Comparison of ENCODE assay signal across 17 cellular contexts in genomic region chr4:135185256-135185655, GRCh38.
DNase-seq lines count a peak whose midpoint lies in the region; ATAC-seq, FAIRE-seq and TF ChIP-seq lines count a peak whose summit lies in the region.
"Had no signal": no experiment of that assay in that cellular context is flagged by ENCODE, and none has a peak within 500 bp of the region (broad histone marks: within the 10 kb centered on the region; RNA-seq: fewer than 3 reads in every experiment).

No MANE protein-coding gene starts in this region.

- CTCF ChIA-PET in activated naive CD4-positive, alpha-beta T cell treated with anti-CD3 and anti-CD28 coated beads, Interleukin-2, amount 10 ng/mL, durations not matched to agents 7 days and 5 days (lab: Charles Lee), result interaction anchor here (0.6 kb wide), 1 partner anchor 534 kb away, joined by 3 read pairs; no protein-coding TSS in a partner anchor

- no peak overlapping the region for H3K23ac ChIP-seq in mesendoderm (ENCODE audit: low read length)

- 0 out of 2 replicates have a peak, but pooled peaks cover 6% of the 10 kb centered on the region for H3K9me2 ChIP-seq in Karpas-422 (replicated peaks; ENCODE audit: insufficient read depth, low read length)

- H3K36me3 ChIP-seq in H7 (replicated peaks; ENCODE audit: control insufficient read depth, insufficient read depth, low read length), result no peaks in the 10 kb centered on the region
- no peaks in the 10 kb centered on the region for H3K36me3 ChIP-seq in Karpas-422 (ENCODE audit: insufficient read depth, low read length)
- no peaks in the 10 kb centered on the region for H3K36me3 ChIP-seq in mesendoderm (ENCODE audit: control insufficient read depth, insufficient read depth, low read length)
- H3K36me3 ChIP-seq: Peyer's patch had no signal

- H3K27me3 ChIP-seq in H7 (ENCODE audit: control insufficient read depth, insufficient read depth, low read length) (no peaks in the 10 kb centered on the region), Karpas-422 (ENCODE audit: low read length) (no peaks in the 10 kb centered on the region), foreskin keratinocyte (no peaks in the 10 kb centered on the region), mesendoderm (ENCODE audit: insufficient read depth, low read length, poor library complexity) (no peaks in the 10 kb centered on the region)
- H3K27me3 ChIP-seq: Peyer's patch had no signal

- H3K79me2 ChIP-seq in Karpas-422 (ENCODE audit: low read length) (no peaks in the 10 kb centered on the region), mesendoderm (ENCODE audit: control insufficient read depth, insufficient read depth, low read length) (no peaks in the 10 kb centered on the region)

- H3K27me3 Mint-ChIP-seq in activated naive CD4-positive, alpha-beta T cell treated with anti-CD3 and anti-CD28 coated beads, Interleukin-2, amount 10 ng/mL, durations not matched to agents 7 days and 5 days, result no peaks in the 10 kb centered on the region
- H3K27me3 Mint-ChIP-seq: CD4-positive, CD25-positive, alpha-beta regulatory T cell had no signal

- H4K5ac ChIP-seq in mesendoderm (ENCODE audit: low read length), result no peak overlapping the region

- no CpG with 5 or more reads among the region's 4 CpGs for WGBS in mesendoderm (ENCODE audit: extremely low coverage, insufficient coverage, low lambda C conversion rate)

- TF ChIP-seq CTCF in foreskin keratinocyte (conservative IDR thresholded peaks at IDR 0.05), result no peak
- TF ChIP-seq CTCF in coronary artery (IDR thresholded peaks at IDR 0.05), result no peak

- H2BK120ac ChIP-seq in mesendoderm (ENCODE audit: low read depth, low read length), result no peak overlapping the region

- peak overlapping the region; percentile 67 for H3K4me2 ChIP-seq in Karpas-422 (ENCODE audit: low read depth, low read length, poor library complexity, severe bottlenecking)
- H3K4me2 ChIP-seq in mesendoderm (ENCODE audit: low read length), result no peak overlapping the region

- H3K27ac ChIP-seq in Karpas-422 (ENCODE audit: low read length) (peak overlapping the region; percentile 71), foreskin keratinocyte (no peak overlapping the region), mesendoderm (ENCODE audit: low read depth, low read length) (peak overlapping the region; percentile 25), coronary artery (no peak overlapping the region)
- H3K27ac ChIP-seq: Peyer's patch, SK-N-MC had no signal

- no peaks in the 10 kb centered on the region for H3K9me3 ChIP-seq in Karpas-422 (ENCODE audit: low read length)
- H3K9me3 ChIP-seq: Peyer's patch had no signal

- H4K20me1 ChIP-seq in Karpas-422 (ENCODE audit: insufficient read depth, low read depth, low read length), result no peaks in the 10 kb centered on the region

- H2BK15ac ChIP-seq in mesendoderm (replicated peaks; ENCODE audit: low read depth), result no peak overlapping the region

- H4K8ac ChIP-seq in mesendoderm (ENCODE audit: low read depth, low read length), result no peak overlapping the region

- no peak overlapping the region for H3K27ac Mint-ChIP-seq in activated naive CD4-positive, alpha-beta T cell treated with anti-CD3 and anti-CD28 coated beads, Interleukin-2, amount 10 ng/mL, durations not matched to agents 7 days and 5 days
- H3K27ac Mint-ChIP-seq: CD4-positive, CD25-positive, alpha-beta regulatory T cell had no signal

- no peaks in the 10 kb centered on the region for H3K4me1 Mint-ChIP-seq in activated naive CD4-positive, alpha-beta T cell treated with anti-CD3 and anti-CD28 coated beads, Interleukin-2, amount 10 ng/mL, durations not matched to agents 7 days and 5 days
- H3K4me1 Mint-ChIP-seq: CD4-positive, CD25-positive, alpha-beta regulatory T cell had no signal

- ATAC-seq in foreskin keratinocyte, result no peak

- no peak for FAIRE-seq in GM19239 (lab: Jason Lieb, UNC)

- peaks cover 29% of the 10 kb centered on the region for H3K4me1 ChIP-seq in Karpas-422 (ENCODE audit: low read length)
- H3K4me1 ChIP-seq in foreskin keratinocyte, result no peaks in the 10 kb centered on the region
- no peaks in the 10 kb centered on the region for H3K4me1 ChIP-seq in mesendoderm (ENCODE audit: control insufficient read depth, low read depth, low read length)
- H3K4me1 ChIP-seq: Peyer's patch had no signal

- H3K9ac ChIP-seq in Karpas-422 (ENCODE audit: low read length) (no peak overlapping the region), mesendoderm (ENCODE audit: low read length) (no peak overlapping the region)

- H3K4me3 ChIP-seq in H7 (ENCODE audit: insufficient read depth, low read depth, low read length), result no peak overlapping the region
- H3K4me3 ChIP-seq in Karpas-422 (ENCODE audit: low read length), result no peak overlapping the region; the same call in 1 of the 2 replicates
- H3K4me3 ChIP-seq in mesendoderm (ENCODE audit: low read length), result no peak overlapping the region
- no peak overlapping the region for H3K4me3 ChIP-seq in coronary artery
- H3K4me3 ChIP-seq: Peyer's patch, SK-N-MC had no signal

- peaks cover 5% of the 10 kb centered on the region for H3K9me3 Mint-ChIP-seq in activated naive CD4-positive, alpha-beta T cell treated with anti-CD3 and anti-CD28 coated beads, Interleukin-2, amount 10 ng/mL, durations not matched to agents 7 days and 5 days

- H3K56ac ChIP-seq in mesendoderm (ENCODE audit: low read length), result no peak overlapping the region

- no peak overlapping the region for H3K4ac ChIP-seq in mesendoderm (ENCODE audit: low read depth, low read length)

- DNase-seq in H7 (peak; percentile 19), Karpas-422 (peak; percentile 63), foreskin keratinocyte (peak; percentile 23 to 52), mesendoderm (peak; percentile 51), coronary artery (ENCODE audit: low spot score) (no peak), GM19239 (ENCODE audit: insufficient read length, low spot score) (no peak)
- DNase-seq in activated naive CD4-positive, alpha-beta T cell treated with anti-CD3 and anti-CD28 coated beads, Interleukin-2, amount 10 ng/mL, durations not matched to agents 7 days and 5 days, result no peak
- DNase-seq: CD4-positive, CD25-positive, alpha-beta regulatory T cell; KBM-7; NCI-H1092; NCI-H146; NCI-H446; NCI-H774; Peyer's patch; Right ventricle myocardium superior; T-helper 1 cell had no signal

- peak overlapping the region; percentile 68 for H3K18ac ChIP-seq in mesendoderm (ENCODE audit: low read length)

- no peak overlapping the region for H2BK5ac ChIP-seq in mesendoderm (ENCODE audit: low read length)

- peak overlapping the region; percentile 37; the same call in 1 of the 2 replicates for H2AFZ ChIP-seq in Karpas-422 (ENCODE audit: low read length)

- no peak overlapping the region for H3K4me3 Mint-ChIP-seq in activated naive CD4-positive, alpha-beta T cell treated with anti-CD3 and anti-CD28 coated beads, Interleukin-2, amount 10 ng/mL, durations not matched to agents 7 days and 5 days
- H3K4me3 Mint-ChIP-seq: CD4-positive, CD25-positive, alpha-beta regulatory T cell had no signal

- H3K79me1 ChIP-seq in mesendoderm (ENCODE audit: low read length), result no peaks in the 10 kb centered on the region

- H2AK5ac ChIP-seq in mesendoderm (ENCODE audit: low read length), result no peak overlapping the region

- no peaks in the 10 kb centered on the region for H3K36me3 Mint-ChIP-seq in activated naive CD4-positive, alpha-beta T cell treated with anti-CD3 and anti-CD28 coated beads, Interleukin-2, amount 10 ng/mL, durations not matched to agents 7 days and 5 days
- H3K36me3 Mint-ChIP-seq: CD4-positive, CD25-positive, alpha-beta regulatory T cell had no signal

Comparison
In these comparisons a context has a peak if more than half of its experiments do, and no peak if none do; other contexts are left out.
1. DNase-seq: peak in H7 (single experiment), Karpas-422 (single experiment), foreskin keratinocyte (2 of 2) and mesendoderm (single experiment); none in activated naive CD4-positive, alpha-beta T cell treated with anti-CD3 and anti-CD28 coated beads, Interleukin-2, amount 10 ng/mL, durations not matched to agents 7 days and 5 days (single experiment), coronary artery (single experiment) and GM19239 (single experiment).
2. H3K27ac ChIP-seq: peak in Karpas-422 (single experiment) and mesendoderm (single experiment); none in foreskin keratinocyte (single experiment) and coronary artery (0 of 2).